ENCODE assay signal across 36 cellular contexts in the genomic region with DNA sequence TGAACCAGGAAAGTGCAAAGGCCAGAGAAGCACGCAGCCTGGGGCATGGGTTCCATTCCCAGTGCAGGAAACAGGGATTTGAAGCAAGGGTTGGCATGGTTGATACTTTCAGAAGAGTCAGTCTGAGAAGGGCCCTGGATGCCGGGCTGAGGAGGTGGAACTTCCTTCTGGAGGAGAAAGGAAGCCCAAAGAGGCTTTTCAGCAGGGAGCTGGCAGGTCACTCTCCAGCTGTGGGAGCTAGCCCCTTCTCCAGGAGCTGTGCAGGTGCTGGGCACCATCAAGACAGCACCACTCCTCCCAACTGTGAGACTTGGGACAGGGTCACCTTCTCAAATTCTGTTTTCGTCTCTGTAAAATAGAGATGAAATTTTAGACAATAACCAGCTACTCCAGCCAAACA.
"Had no signal": no experiment of that assay in that cellular context is flagged by ENCODE, and none has a peak within 500 bp of the region (broad histone marks: within the 10 kb centered on the region; RNA-seq: fewer than 3 reads in every experiment).

No MANE protein-coding gene starts in this region.

- H3K4me3 ChIP-seq: adrenal gland, body of pancreas, breast epithelium had no signal

- H3K27ac ChIP-seq: adrenal gland, body of pancreas, brain microvascular endothelial cell, breast epithelium, VCaP had no signal

- H3K27ac Mint-ChIP-seq: activated B cell treated with CpG ODN at 0.5 μM for 24 hours; activated CD4-positive, alpha-beta memory T cell treated with anti-CD3 and anti-CD28 coated beads for 36 hours; activated CD4-positive, alpha-beta T cell treated with anti-CD3 and anti-CD28 coated beads, Interleukin-2, amount 10 ng/mL, durations not matched to agents 24 days and 14 days; activated CD8-positive, alpha-beta T cell treated with anti-CD3 and anti-CD28 coated beads for 36 hours; activated naive CD4-positive, alpha-beta T cell treated with anti-CD3 and anti-CD28 coated beads, Interleukin-2, amount 50 U/mL, for 72 hours; activated naive CD8-positive, alpha-beta T cell treated with anti-CD3 and anti-CD28 coated beads, Interleukin-2, amount 10 ng/mL, durations not matched to agents 7 days and 5 days; activated T-cell treated with anti-CD3 and anti-CD28 coated beads, Interleukin-2, amount 50 U/mL, for 72 hours; activated T-helper 1 cell treated with anti-CD3 and anti-CD28 coated beads, Interleukin-12 subunit alpha, Interleukin-12 subunit beta, Interleukin-2, Interleukin-4 antibody, amounts not matched to agents 30 ng/mL and 10 ng/mL and 1 ng/mL, durations not matched to agents 14 hours and 24 hours and 36 hours; activated T-helper 17 cell treated with anti-CD3 and anti-CD28 coated beads, Interleukin-2, amount 50 U/mL, for 72 hours; T-helper 1 cell treated with Interleukin-12 subunit alpha and Interleukin-12 subunit beta and Interleukin-4 antibody, amounts not matched to agents 30 μg/mL and 1 μg/mL, for 36 hours; T-helper 2 cell treated with Interferon-gamma antibody and Interleukin-4, amounts not matched to agents 5 μg/mL and 100 μg/mL, for 36 hours had no signal

- H3K9me3 ChIP-seq: body of pancreas had no signal

- H3K36me3 Mint-ChIP-seq: activated CD4-positive, alpha-beta memory T cell treated with anti-CD3 and anti-CD28 coated beads for 36 hours; activated naive CD8-positive, alpha-beta T cell treated with anti-CD3 and anti-CD28 coated beads, Interleukin-2, amount 10 ng/mL, durations not matched to agents 7 days and 5 days had no signal

- H3K4me3 Mint-ChIP-seq: activated B cell treated with CpG ODN at 0.5 μM for 24 hours; activated CD4-positive, alpha-beta memory T cell treated with anti-CD3 and anti-CD28 coated beads for 36 hours; activated CD4-positive, alpha-beta T cell treated with anti-CD3 and anti-CD28 coated beads, Interleukin-2, amount 10 ng/mL, durations not matched to agents 24 days and 14 days; activated CD8-positive, alpha-beta T cell treated with anti-CD3 and anti-CD28 coated beads for 36 hours; activated naive CD4-positive, alpha-beta T cell treated with anti-CD3 and anti-CD28 coated beads for 36 hours; activated naive CD8-positive, alpha-beta T cell treated with anti-CD3 and anti-CD28 coated beads, Interleukin-2, amount 10 ng/mL, durations not matched to agents 7 days and 5 days; activated T-cell treated with anti-CD3 and anti-CD28 coated beads, Interleukin-2, amount 50 U/mL, for 4 hours; activated T-cell treated with anti-CD3 and anti-CD28 coated beads, Interleukin-2, amount 50 U/mL, for 72 hours; activated T-helper 1 cell treated with anti-CD3 and anti-CD28 coated beads, Interleukin-12 subunit alpha, Interleukin-12 subunit beta, Interleukin-2, Interleukin-4 antibody, amounts not matched to agents 30 ng/mL and 10 ng/mL and 1 ng/mL, durations not matched to agents 14 hours and 24 hours and 36 hours; activated T-helper 17 cell treated with anti-CD3 and anti-CD28 coated beads, Interleukin-2, amount 50 U/mL, for 72 hours; T-helper 1 cell treated with Interleukin-12 subunit alpha and Interleukin-12 subunit beta and Interleukin-4 antibody, amounts not matched to agents 30 μg/mL and 1 μg/mL, for 36 hours; T-helper 2 cell treated with Interferon-gamma antibody and Interleukin-4, amounts not matched to agents 5 μg/mL and 100 μg/mL, for 36 hours had no signal

- H3K27me3 Mint-ChIP-seq: activated B cell treated with CpG ODN at 0.5 μM for 24 hours; activated CD4-positive, alpha-beta memory T cell treated with anti-CD3 and anti-CD28 coated beads for 36 hours; activated CD4-positive, alpha-beta T cell treated with anti-CD3 and anti-CD28 coated beads, Interleukin-2, amount 10 ng/mL, durations not matched to agents 24 days and 14 days; activated CD8-positive, alpha-beta T cell treated with anti-CD3 and anti-CD28 coated beads for 36 hours; activated T-helper 17 cell treated with anti-CD3 and anti-CD28 coated beads, Interleukin-2, amount 50 U/mL, for 72 hours had no signal

- H3K4me1 ChIP-seq: adrenal gland, body of pancreas, breast epithelium had no signal

- DNase-seq: activated B cell treated with CpG ODN at 0.5 μM for 24 hours; activated CD4-positive, alpha-beta memory T cell treated with anti-CD3 and anti-CD28 coated beads for 36 hours; activated CD4-positive, alpha-beta T cell treated with anti-CD3 and anti-CD28 coated beads for 4 hours; activated CD4-positive, alpha-beta T cell treated with anti-CD3 and anti-CD28 coated beads, Interleukin-2, amount 10 ng/mL, durations not matched to agents 24 days and 14 days; activated CD4-positive, alpha-beta T cell treated with anti-CD3 and anti-CD28 coated beads, Interleukin-2, amount 50 U/mL, for 1 hour; activated CD4-positive, alpha-beta T cell treated with anti-CD3 and anti-CD28 coated beads, Interleukin-2, amount 50 U/mL, for 4 hours; activated CD4-positive, CD25-positive, alpha-beta regulatory T cell treated with anti-CD3 and anti-CD28 coated beads, Interleukin-2, amount 50 U/mL, for 72 hours; activated CD8-positive, alpha-beta memory T cell treated with anti-CD3 and anti-CD28 coated beads, Interleukin-2, amount 50 U/mL, for 4 hours; activated CD8-positive, alpha-beta T cell treated with anti-CD3 and anti-CD28 coated beads for 36 hours; activated effector memory CD4-positive, alpha-beta T cell treated with anti-CD3 and anti-CD28 coated beads, Interleukin-2, amount 50 U/mL, for 16 hours; activated gamma-delta T cell treated with Interleukin-2 at 50 U/mL for 16 hours; activated naive CD4-positive, alpha-beta T cell; activated naive CD4-positive, alpha-beta T cell treated with anti-CD3 and anti-CD28 coated beads for 36 hours; activated naive CD4-positive, alpha-beta T cell treated with anti-CD3 and anti-CD28 coated beads, Interleukin-2, amount 50 U/mL, for 16 hours; activated naive CD8-positive, alpha-beta T cell treated with anti-CD3 and anti-CD28 coated beads, Interleukin-2, amount 10 ng/mL, durations not matched to agents 7 days and 5 days; activated T-cell treated with anti-CD3 and anti-CD28 coated beads for 4 hours; activated T-cell treated with anti-CD3 and anti-CD28 coated beads, Interleukin-2, amount 50 U/mL, for 1 hour; activated T-cell treated with anti-CD3 and anti-CD28 coated beads, Interleukin-2, amount 50 U/mL, for 4 hours; activated T-cell treated with anti-CD3 and anti-CD28 coated beads, Interleukin-2, amount 50 U/mL, for 72 hours; adrenal gland; amniotic stem cell; aorta; body of pancreas; brain microvascular endothelial cell; central memory CD4-positive, alpha-beta T cell; SW 1271; T-helper 1 cell; T-helper 2 cell; T-helper 9 cell had no signal

- H3K27me3 ChIP-seq: adrenal gland, body of pancreas, brain microvascular endothelial cell, breast epithelium had no signal

- H3K36me3 ChIP-seq: adrenal gland, brain microvascular endothelial cell, breast epithelium had no signal

- ATAC-seq: activated CD8-positive, alpha-beta T cell treated with anti-CD3 and anti-CD28 coated beads for 36 hours; activated naive CD4-positive, alpha-beta T cell treated with anti-CD3 and anti-CD28 coated beads, Interleukin-2, amount 50 U/mL, for 72 hours; activated T-cell treated with anti-CD3 and anti-CD28 coated beads, Interleukin-2, amount 50 U/mL, for 4 hours; activated T-cell treated with anti-CD3 and anti-CD28 coated beads, Interleukin-2, amount 50 U/mL, for 72 hours; activated T-helper 17 cell treated with anti-CD3 and anti-CD28 coated beads, Interleukin-2, amount 50 U/mL, for 72 hours; body of pancreas had no signal

- H3K4me1 Mint-ChIP-seq: activated B cell treated with CpG ODN at 0.5 μM for 24 hours; activated CD4-positive, alpha-beta T cell treated with anti-CD3 and anti-CD28 coated beads, Interleukin-2, amount 10 ng/mL, durations not matched to agents 24 days and 14 days; activated naive CD8-positive, alpha-beta T cell treated with anti-CD3 and anti-CD28 coated beads, Interleukin-2, amount 10 ng/mL, durations not matched to agents 7 days and 5 days; activated T-helper 17 cell treated with anti-CD3 and anti-CD28 coated beads, Interleukin-2, amount 50 U/mL, for 72 hours had no signal
